Comparison of ENCODE assay signal across 13 cellular contexts in the genomic region with DNA sequence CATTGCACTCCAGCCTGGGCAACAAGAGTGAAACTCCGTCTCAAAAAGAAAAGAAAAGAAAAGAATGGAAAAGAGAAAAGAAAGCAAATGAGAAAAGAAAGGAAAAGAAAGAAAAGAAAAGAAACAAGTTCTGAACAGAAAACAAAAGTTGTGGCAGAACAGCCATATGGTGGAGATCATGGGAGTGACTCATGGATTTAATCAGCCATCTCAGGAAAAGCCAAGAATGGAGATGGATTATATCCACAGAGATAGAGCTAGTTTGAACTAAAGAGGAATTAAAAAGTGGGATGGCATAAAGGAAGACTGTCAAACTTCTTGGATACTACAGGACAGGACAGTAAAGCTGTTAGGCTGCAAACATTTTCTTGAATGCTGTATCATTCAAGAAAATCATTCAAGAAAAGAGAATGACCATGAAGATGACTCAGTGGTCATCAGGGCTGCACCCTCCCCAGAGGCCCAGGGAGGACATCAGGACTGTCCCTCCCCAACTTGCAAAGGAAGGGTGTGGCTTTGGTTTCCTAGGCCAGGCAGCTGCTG.
DNase-seq lines count a peak whose midpoint lies in the region; ATAC-seq, FAIRE-seq and TF ChIP-seq lines count a peak whose summit lies in the region.
"Had no signal": no experiment of that assay in that cellular context is flagged by ENCODE, and none has a peak within 500 bp of the region (broad histone marks: within the 10 kb centered on the region; RNA-seq: fewer than 3 reads in every experiment).

No MANE protein-coding gene starts in this region.

- H3K36me3 Mint-ChIP-seq in progenitor cell of endocrine pancreas (ENCODE audit: insufficient read depth) = peaks cover 11% of the 10 kb centered on the region

- no peak for TF ChIP-seq POLR2A in GM12891 (IDR thresholded peaks at IDR 0.05; ENCODE audit: low read depth, low read length)

- peaks cover 2% of the 10 kb centered on the region for H3K4me1 Mint-ChIP-seq in progenitor cell of endocrine pancreas (ENCODE audit: low read depth)
- H3K4me1 Mint-ChIP-seq: CD8-positive, alpha-beta memory T cell had no signal

- ATAC-seq in SK-N-SH treated with all-trans-retinoic acid at 6 μM for 48 hours = peak; percentile 73

- FAIRE-seq in GM12891 (lab: Jason Lieb, UNC) = no peak

- H3K4me3 ChIP-seq in foreskin fibroblast (ENCODE audit: low read depth in 1 of 2, low read length in 2 of 2) = no peak overlapping the region

- no peaks in the 10 kb centered on the region for H3K9me3 Mint-ChIP-seq in progenitor cell of endocrine pancreas (ENCODE audit: low read depth)
- H3K9me3 Mint-ChIP-seq: activated naive CD4-positive, alpha-beta T cell treated with anti-CD3 and anti-CD28 coated beads for 36 hours had no signal

- DNase-seq in GM04504 (ENCODE audit: low read depth) = peak; percentile 28
- peak; percentile 44 to 77 for DNase-seq in foreskin fibroblast
- DNase-seq in progenitor cell of endocrine pancreas (ENCODE audit: low spot score, unreplicated experiment) = no peak
- no peak for DNase-seq in NCI-H1694 treated with DMSO at 0.1 percent for 48 hours (lab: John Stamatoyannopoulos, UW)
- no peak for DNase-seq in MV-4-11 (lab: John Stamatoyannopoulos, UW)
- DNase-seq in HT-29 (ENCODE audit: low spot score) = no peak
- no peak for DNase-seq in GM12891 (ENCODE audit: insufficient read length, low spot score)
- DNase-seq: activated naive CD4-positive, alpha-beta T cell treated with anti-CD3 and anti-CD28 coated beads for 36 hours; CD8-positive, alpha-beta memory T cell; dermis blood vessel endothelial cell; MM.1S; stimulated activated CD8-positive, alpha-beta memory T cell treated with anti-CD3 and anti-CD28 coated beads, Interleukin-4, amount 100 ng/mL, for 48 hours had no signal

- H3K4me3 Mint-ChIP-seq in progenitor cell of endocrine pancreas (ENCODE audit: low read depth) = no peak overlapping the region
- H3K4me3 Mint-ChIP-seq: activated naive CD4-positive, alpha-beta T cell treated with anti-CD3 and anti-CD28 coated beads for 36 hours; CD8-positive, alpha-beta memory T cell had no signal

- H3K27me3 Mint-ChIP-seq in progenitor cell of endocrine pancreas = no peaks in the 10 kb centered on the region

- TF ChIP-seq CTCF in foreskin fibroblast (IDR thresholded peaks at IDR 0.05; ENCODE audit: low read depth, low read length) = no peak
- TF ChIP-seq CTCF in progenitor cell of endocrine pancreas (IDR thresholded peaks at IDR 0.05; ENCODE audit: unreplicated experiment) = no peak

- peak overlapping the region; percentile 11 for H3K27ac Mint-ChIP-seq in progenitor cell of endocrine pancreas
- H3K27ac Mint-ChIP-seq: activated naive CD4-positive, alpha-beta T cell treated with anti-CD3 and anti-CD28 coated beads for 36 hours; CD8-positive, alpha-beta memory T cell had no signal

TF ChIP-seq in SK-N-SH treated with all-trans-retinoic acid at 6 μM for 48 hours, 23 proteins besides CTCF, POLR2A, EP300 and RAD21:
- TF ChIP-seq, protein P1, sequence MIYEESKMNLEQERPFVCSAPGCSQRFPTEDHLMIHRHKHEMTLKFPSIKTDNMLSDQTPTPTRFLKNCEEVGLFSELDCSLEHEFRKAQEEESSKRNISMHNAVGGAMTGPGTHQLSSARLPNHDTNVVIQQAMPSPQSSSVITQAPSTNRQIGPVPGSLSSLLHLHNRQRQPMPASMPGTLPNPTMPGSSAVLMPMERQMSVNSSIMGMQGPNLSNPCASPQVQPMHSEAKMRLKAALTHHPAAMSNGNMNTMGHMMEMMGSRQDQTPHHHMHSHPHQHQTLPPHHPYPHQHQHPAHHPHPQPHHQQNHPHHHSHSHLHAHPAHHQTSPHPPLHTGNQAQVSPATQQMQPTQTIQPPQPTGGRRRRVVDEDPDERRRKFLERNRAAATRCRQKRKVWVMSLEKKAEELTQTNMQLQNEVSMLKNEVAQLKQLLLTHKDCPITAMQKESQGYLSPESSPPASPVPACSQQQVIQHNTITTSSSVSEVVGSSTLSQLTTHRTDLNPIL (CRISPR knock-in tag; IDR thresholded peaks at IDR 0.05; ENCODE audit: low read depth) = no peak
- TF ChIP-seq SNAI2 (CRISPR knock-in tag; IDR thresholded peaks at IDR 0.05) = no peak
- 0 out of 2 replicates have a peak, but pooled peaks have one; percentile 48 for TF ChIP-seq TOX (CRISPR knock-in tag; IDR thresholded peaks at IDR 0.05; ENCODE audit: borderline replicate concordance)
- TF ChIP-seq ISL1 (CRISPR knock-in tag; IDR thresholded peaks at IDR 0.05) = peak; percentile 48; the same call in 1 of the 2 replicates
- TF ChIP-seq PPARA (CRISPR knock-in tag; IDR thresholded peaks at IDR 0.05; ENCODE audit: borderline replicate concordance) = no peak
- TF ChIP-seq CSDC2 (CRISPR knock-in tag; IDR thresholded peaks at IDR 0.05) = no peak
- TF ChIP-seq TCF4 (CRISPR knock-in tag; IDR thresholded peaks at IDR 0.05; ENCODE audit: borderline replicate concordance) = no peak
- TF ChIP-seq ZFP30 (CRISPR knock-in tag; IDR thresholded peaks at IDR 0.05) = no peak

TF ChIP-seq in GM12891, 5 proteins besides CTCF, POLR2A, EP300 and RAD21:
- no peak for TF ChIP-seq POU2F2 (IDR thresholded peaks at IDR 0.05; ENCODE audit: low read depth, low read length)
- TF ChIP-seq SPI1 (IDR thresholded peaks at IDR 0.05; ENCODE audit: low read depth, low read length) = no peak
- TF ChIP-seq POLR2AphosphoS5 (IDR thresholded peaks at IDR 0.05; ENCODE audit: low read depth, low read length) = no peak
- no peak for TF ChIP-seq PAX5 (IDR thresholded peaks at IDR 0.05; ENCODE audit: insufficient read depth, low read length, severe bottlenecking)
- no peak for TF ChIP-seq TAF1 (IDR thresholded peaks at IDR 0.05; ENCODE audit: low read depth, low read length)
TF ChIP-seq in GM12891: peak in this region for 0.

Comparison
In these comparisons a context has a peak if more than half of its experiments do, and no peak if none do; other contexts are left out.
1. DNase-seq: peak in GM04504 (single experiment) and foreskin fibroblast (2 of 2); none in progenitor cell of endocrine pancreas (single experiment), NCI-H1694 treated with DMSO at 0.1 percent for 48 hours (single experiment), MV-4-11 (single experiment), HT-29 (single experiment) and GM12891 (single experiment).